Comparison of ENCODE assay signal across 16 cellular contexts in genomic region chr7:98222533-98223195, GRCh38. TPM values are rescaled to one million over a fixed set of nuclear protein-coding genes. Genes with fewer than 3 reads are reported as not detected.
DNase-seq lines count a peak whose midpoint lies in the region; ATAC-seq and TF ChIP-seq lines count a peak whose summit lies in the region.
"Had no signal": no experiment of that assay in that cellular context is flagged by ENCODE, and none has a peak within 500 bp of the region (broad histone marks: within the 10 kb centered on the region; RNA-seq: fewer than 3 reads in every experiment).

No MANE protein-coding gene starts in this region.

- TF ChIP-seq CTCF in right atrium auricular region (IDR thresholded peaks at IDR 0.05): no peak
- no peak for TF ChIP-seq CTCF in lower lobe of right lung (IDR thresholded peaks at IDR 0.05)
- no peak for TF ChIP-seq CTCF in upper lobe of right lung (IDR thresholded peaks at IDR 0.05)

- H3K36me3 ChIP-seq in right atrium auricular region: peaks cover 14% of the 10 kb centered on the region
- H3K36me3 ChIP-seq in H7 (replicated peaks; ENCODE audit: control insufficient read depth, insufficient read depth, low read length): no peaks in the 10 kb centered on the region
- H3K36me3 ChIP-seq in lower lobe of right lung: peaks cover 72% of the 10 kb centered on the region
- peaks cover 54% of the 10 kb centered on the region for H3K36me3 ChIP-seq in upper lobe of right lung

- no peak for ATAC-seq in left cardiac atrium
- ATAC-seq in lower lobe of right lung: no peak
- ATAC-seq in upper lobe of right lung: no peak
- no peak for ATAC-seq in GM19351 (IDR thresholded peaks at IDR 0.05; ENCODE audit: unreplicated experiment)
- no peak for ATAC-seq in GM18502 (IDR thresholded peaks at IDR 0.05; ENCODE audit: poor library complexity, unreplicated experiment)
- ATAC-seq: CD8-positive, alpha-beta T cell had no signal

- intact Hi-C loops in left cardiac atrium (cut with DNase I): no loop called here
- intact Hi-C loops in lower lobe of right lung (cut with DNase I): no loop called here
- intact Hi-C loops in upper lobe of right lung (cut with DNase I): no loop called here

- H3K9me3 ChIP-seq in right atrium auricular region (no peaks in the 10 kb centered on the region), lower lobe of right lung (no peaks in the 10 kb centered on the region), upper lobe of right lung (no peaks in the 10 kb centered on the region)
- H3K9me3 ChIP-seq: BLaER1 had no signal

- H3K27ac ChIP-seq in right atrium auricular region: no peak overlapping the region
- H3K27ac ChIP-seq in lower lobe of right lung: no peak overlapping the region
- H3K27ac ChIP-seq in upper lobe of right lung: no peak overlapping the region

- H3K4me3 ChIP-seq in right atrium auricular region (no peak overlapping the region), H7 (ENCODE audit: insufficient read depth, low read depth, low read length) (no peak overlapping the region), lower lobe of right lung (no peak overlapping the region), upper lobe of right lung (no peak overlapping the region)
- H3K4me3 ChIP-seq: BLaER1 had no signal

- H3K27me3 ChIP-seq in right atrium auricular region (no peaks in the 10 kb centered on the region), H7 (ENCODE audit: control insufficient read depth, insufficient read depth, low read length) (no peaks in the 10 kb centered on the region), lower lobe of right lung (ENCODE audit: low read depth) (no peaks in the 10 kb centered on the region), upper lobe of right lung (no peaks in the 10 kb centered on the region)
- H3K27me3 ChIP-seq: BLaER1 had no signal

- DNase-seq in left cardiac atrium (peak; percentile 23), right atrium auricular region (ENCODE audit: low spot score) (no peak), H7 (peak; percentile 71), lower lobe of right lung (peak; percentile 38), upper lobe of right lung (peak; percentile 63)
- DNase-seq: CD8-positive, alpha-beta T cell; MM.1S; NCI-H1092 treated with DMSO at 0.1 percent for 48 hours; NCI-H1694; NCI-H2081 treated with DMSO at 0.1 percent for 48 hours; SHP77 treated with DMSO at 0.1 percent for 48 hours had no signal

- H3K4me1 ChIP-seq in right atrium auricular region (no peaks in the 10 kb centered on the region), lower lobe of right lung (no peaks in the 10 kb centered on the region), upper lobe of right lung (no peaks in the 10 kb centered on the region)

RNA-seq across cellular contexts. Expression of gene BHLHA15, which starts 11.4 kb away (rescaled TPM):
- total RNA-seq in left cardiac atrium (under 1 TPM; 0.37 to 0.38 TPM), right atrium auricular region (under 1 TPM in 1 of 2 donors, not detected in 1; 0.83 TPM), lower lobe of right lung (1.2 TPM), upper lobe of right lung (0.81 TPM)
- 0.90 and 2.8 TPM in 2 replicates for total RNA-seq in H7 (2014; rRNA removed; shearing (Covaris generic))
- total RNA-seq: CD8-positive, alpha-beta T cell; H4; LHCN-M2 had no signal

RNA-seq across cellular contexts. Expression of gene TECPR1, which starts 29.4 kb away (rescaled TPM):
- total RNA-seq in left cardiac atrium (10 to 100 TPM; 20.9 to 23.4 TPM), right atrium auricular region (10 to 100 TPM; 11.5 to 13.9 TPM), lower lobe of right lung (50.1 TPM), upper lobe of right lung (55.2 TPM)
- total RNA-seq in H7 (2014; rRNA removed; shearing (Covaris generic)): 12.7 and 13.7 TPM in 2 replicates

RNA-seq across cellular contexts. Expression of gene BRI3, which starts 58.8 kb away (rescaled TPM):
- total RNA-seq in left cardiac atrium (100 to 1,000 TPM; 190 to 207 TPM), right atrium auricular region (10 to 100 TPM; 55.6 to 61.1 TPM), lower lobe of right lung (516 TPM), upper lobe of right lung (530 TPM)
- 32.8 and 41.7 TPM in 2 replicates for total RNA-seq in H7 (2014; rRNA removed; shearing (Covaris generic))
